In genomic region chr18:12819822-12820221, GRCh38 we compare ENCODE assay signal across 16 cellular contexts.
DNase-seq lines count a peak whose midpoint lies in the region; ATAC-seq and TF ChIP-seq lines count a peak whose summit lies in the region.
"Had no signal": no experiment of that assay in that cellular context is flagged by ENCODE, and none has a peak within 500 bp of the region (broad histone marks: within the 10 kb centered on the region; RNA-seq: fewer than 3 reads in every experiment).

No MANE protein-coding gene starts in this region.

- H3K27ac ChIP-seq in KOPT-K1 (ENCODE audit: low read depth, low read length, poor library complexity, severe bottlenecking) = peak overlapping the region; percentile 18
- H3K27ac ChIP-seq in muscle layer of duodenum (ENCODE audit: low read length) = peak overlapping the region; percentile 19
- H3K27ac ChIP-seq in aorta (ENCODE audit: low read depth in 1 of 2, low read length in 2 of 2) = no peak overlapping the region
- H3K27ac ChIP-seq: A549, SJCRH30, uterus had no signal

- H3K9me3 Mint-ChIP-seq in activated CD4-positive, alpha-beta T cell treated with anti-CD3 and anti-CD28 coated beads, Interleukin-2, amount 10 ng/mL, durations not matched to agents 24 days and 14 days = no peaks in the 10 kb centered on the region
- H3K9me3 Mint-ChIP-seq: activated naive CD4-positive, alpha-beta T cell treated with anti-CD3 and anti-CD28 coated beads, Interleukin-2, amount 10 ng/mL, durations not matched to agents 7 days and 5 days; mesothelial cell of epicardium; neural crest cell had no signal

- intact Hi-C loops in activated CD4-positive, alpha-beta T cell treated with anti-CD3 and anti-CD28 coated beads, Interleukin-2, amount 10 ng/mL, durations not matched to agents 24 days and 14 days (cut with micrococcal nuclease) = no loop called here
- intact Hi-C loops in aorta (cut with DNase I) = loop anchor here in 1 of 2 donors (10.0 kb wide), 1 partner anchor 65 kb away; the partner anchor contains the start of gene PTPN2

- H3K9me3 ChIP-seq in KOPT-K1 (ENCODE audit: insufficient read depth, low read length, poor library complexity, severe bottlenecking) = no peaks in the 10 kb centered on the region
- H3K9me3 ChIP-seq in muscle layer of duodenum (ENCODE audit: control insufficient read depth in 1 of 2, low read length in 2 of 2) = no peaks in the 10 kb centered on the region
- H3K9me3 ChIP-seq in aorta (ENCODE audit: control insufficient read depth, low read length) = no peaks in the 10 kb centered on the region
- H3K9me3 ChIP-seq: A549, SJCRH30, spleen, uterus had no signal

- 48 to 50% methylated on average over 5 of the region's 5 CpGs for WGBS in aorta, 2 donors

- H3K36me3 Mint-ChIP-seq in activated CD4-positive, alpha-beta T cell treated with anti-CD3 and anti-CD28 coated beads, Interleukin-2, amount 10 ng/mL, durations not matched to agents 24 days and 14 days (ENCODE audit: low read depth) = peaks cover 57% of the 10 kb centered on the region

- peak overlapping the region in 1 of 2 donors; percentile 28 for H3K4me3 ChIP-seq in muscle layer of duodenum (ENCODE audit: low read depth in 1 of 2, low read length in 2 of 2)
- no peak overlapping the region for H3K4me3 ChIP-seq in aorta (ENCODE audit: low read length in 2 of 2)
- H3K4me3 ChIP-seq in foreskin fibroblast (ENCODE audit: low read depth in 1 of 2, low read length in 2 of 2) = no peak overlapping the region
- H3K4me3 ChIP-seq: A549, SJCRH30, spleen, uterus had no signal

- DNase-seq in activated CD4-positive, alpha-beta T cell treated with anti-CD3 and anti-CD28 coated beads, Interleukin-2, amount 10 ng/mL, durations not matched to agents 24 days and 14 days = no peak
- DNase-seq in activated CD4-positive, alpha-beta T cell treated with anti-CD3 and anti-CD28 coated beads, Interleukin-2, amount 50 U/mL, for 48 hours = no peak
- DNase-seq in cerebellar cortex (ENCODE audit: low spot score) (peak; percentile 22), aorta (no peak), foreskin fibroblast (no peak)
- DNase-seq: SJCRH30; spleen; stimulated activated CD4-positive, alpha-beta T cell treated with anti-CD3 and anti-CD28 coated beads, Interleukin-4, amount 100 ng/mL, for 4 hours; uterus had no signal

- peak overlapping the region; percentile 51 for H3K27ac Mint-ChIP-seq in activated CD4-positive, alpha-beta T cell treated with anti-CD3 and anti-CD28 coated beads, Interleukin-2, amount 10 ng/mL, durations not matched to agents 24 days and 14 days
- H3K27ac Mint-ChIP-seq: mesothelial cell of epicardium had no signal

- H3K36me3 ChIP-seq in KOPT-K1 (ENCODE audit: insufficient read depth, low read length) = peaks cover 72% of the 10 kb centered on the region
- peaks cover 6 to 13% of the 10 kb centered on the region in 2 donors for H3K36me3 ChIP-seq in muscle layer of duodenum (ENCODE audit: control insufficient read depth in 1 of 2, insufficient read depth in 2 of 2, low read length in 2 of 2)
- H3K36me3 ChIP-seq in aorta (ENCODE audit: control insufficient read depth in 1 of 2, insufficient read depth in 2 of 2, low read length in 1 of 2) = peaks cover 0 to 1% of the 10 kb centered on the region in 2 donors
- H3K36me3 ChIP-seq: uterus had no signal

- peaks cover 39% of the 10 kb centered on the region for H3K4me1 Mint-ChIP-seq in activated CD4-positive, alpha-beta T cell treated with anti-CD3 and anti-CD28 coated beads, Interleukin-2, amount 10 ng/mL, durations not matched to agents 24 days and 14 days
- H3K4me1 Mint-ChIP-seq: neural crest cell had no signal

- no peaks in the 10 kb centered on the region for H3K27me3 Mint-ChIP-seq in activated CD4-positive, alpha-beta T cell treated with anti-CD3 and anti-CD28 coated beads, Interleukin-2, amount 10 ng/mL, durations not matched to agents 24 days and 14 days
- H3K27me3 Mint-ChIP-seq: activated naive CD4-positive, alpha-beta T cell treated with anti-CD3 and anti-CD28 coated beads, Interleukin-2, amount 10 ng/mL, durations not matched to agents 7 days and 5 days had no signal

- H3K4me3 Mint-ChIP-seq in activated CD4-positive, alpha-beta T cell treated with anti-CD3 and anti-CD28 coated beads, Interleukin-2, amount 10 ng/mL, durations not matched to agents 24 days and 14 days = no peak overlapping the region
- H3K4me3 Mint-ChIP-seq: activated naive CD4-positive, alpha-beta T cell treated with anti-CD3 and anti-CD28 coated beads, Interleukin-2, amount 10 ng/mL, durations not matched to agents 7 days and 5 days; mesothelial cell of epicardium; neural crest cell had no signal

- H3K27me3 ChIP-seq in muscle layer of duodenum (ENCODE audit: low read depth, low read length) (no peaks in the 10 kb centered on the region), aorta (ENCODE audit: control insufficient read depth in 1 of 2, insufficient read depth in 2 of 2, low read length in 1 of 2) (no peaks in the 10 kb centered on the region)
- H3K27me3 ChIP-seq: SJCRH30, spleen, uterus had no signal

- no peak for TF ChIP-seq CTCF in foreskin fibroblast (IDR thresholded peaks at IDR 0.05; ENCODE audit: low read depth, low read length)

- peaks cover 0 to 4% of the 10 kb centered on the region in 2 donors for H3K4me1 ChIP-seq in muscle layer of duodenum (ENCODE audit: control insufficient read depth in 1 of 2, insufficient read depth in 2 of 2, low read length in 2 of 2)
- H3K4me1 ChIP-seq in aorta (ENCODE audit: control insufficient read depth in 1 of 2, insufficient read depth in 2 of 2, low read length in 2 of 2) = no peaks in the 10 kb centered on the region
- H3K4me1 ChIP-seq: A549, SJCRH30, uterus had no signal

- ATAC-seq in HG03460 (IDR thresholded peaks at IDR 0.05; ENCODE audit: unreplicated experiment) = no peak
- no peak for ATAC-seq in aorta (ENCODE audit: low FRiP score)
- ATAC-seq: A549 had no signal

Comparison
In these comparisons a context has a peak if more than half of its experiments do, and no peak if none do; other contexts are left out.
1. H3K27ac ChIP-seq: peak in KOPT-K1 (single experiment) and muscle layer of duodenum (single experiment); none in aorta (0 of 2).